Comparison of ENCODE assay signal across 34 cellular contexts in the genomic region with DNA sequence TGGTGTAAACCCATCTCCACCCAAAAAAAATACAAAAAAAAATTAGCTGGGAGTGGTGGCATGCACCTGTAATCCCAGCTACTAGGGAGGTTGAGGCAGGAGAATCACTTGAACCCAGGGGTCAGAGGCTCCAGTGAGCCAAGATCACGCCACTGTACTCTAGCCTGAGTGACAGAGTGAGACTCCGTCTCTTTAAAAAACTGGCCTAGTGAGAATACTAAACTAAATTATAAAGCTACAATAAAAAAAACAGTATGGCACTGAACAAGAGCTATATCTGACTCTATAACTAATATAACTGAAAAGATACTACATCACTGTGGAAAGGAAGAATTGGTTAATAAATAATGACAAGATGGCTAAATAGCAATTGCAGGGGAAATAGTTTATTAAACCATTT.
"Had no signal": no experiment of that assay in that cellular context is flagged by ENCODE, and none has a peak within 500 bp of the region (broad histone marks: within the 10 kb centered on the region; RNA-seq: fewer than 3 reads in every experiment).

No MANE protein-coding gene starts in this region.

- H3K36me3 ChIP-seq: ascending aorta, breast epithelium, Peyer's patch had no signal

- H3K27ac ChIP-seq: ascending aorta, breast epithelium, Peyer's patch, RWPE1, VCaP had no signal

- H3K4me3 ChIP-seq: ascending aorta, breast epithelium, Peyer's patch had no signal

- H3K27me3 ChIP-seq: ascending aorta, breast epithelium, Peyer's patch had no signal

- DNase-seq: activated B cell treated with CpG ODN at 0.5 μM for 24 hours; activated CD4-positive, alpha-beta memory T cell treated with anti-CD3 and anti-CD28 coated beads, Interleukin-2, amount 10 ng/mL, durations not matched to agents 7 days and 5 days; activated CD4-positive, alpha-beta T cell treated with anti-CD3 and anti-CD28 coated beads for 4 hours; activated CD4-positive, alpha-beta T cell treated with anti-CD3 and anti-CD28 coated beads, Interleukin-2, amount 50 U/mL, for 1 hour; activated CD4-positive, CD25-positive, alpha-beta regulatory T cell treated with anti-CD3 and anti-CD28 coated beads, Interleukin-2, amount 50 U/mL, for 72 hours; activated effector memory CD4-positive, alpha-beta T cell treated with anti-CD3 and anti-CD28 coated beads, Interleukin-2, amount 50 U/mL, for 16 hours; activated naive CD4-positive, alpha-beta T cell; activated naive CD8-positive, alpha-beta T cell treated with anti-CD3 and anti-CD28 coated beads, Interleukin-2, amount 10 ng/mL, durations not matched to agents 7 days and 5 days; activated T-cell treated with anti-CD3 and anti-CD28 coated beads, Interleukin-2, amount 50 U/mL, for 1 hour; activated T-cell treated with anti-CD3 and anti-CD28 coated beads, Interleukin-2, amount 50 U/mL, for 72 hours; amygdala; NCI-H1092 treated with DMSO at 0.1 percent for 48 hours; NCI-H1417; NCI-H146; NCI-H187; NCI-H2029 treated with DMSO at 0.1 percent for 48 hours; NCI-H2107; NCI-H2171; NCI-H510A; NCI-H526; NCI-H748 treated with DMSO at 0.1 percent for 48 hours; NK-92 treated with Interleukin-12 subunit alpha and Interleukin-12 subunit beta, amount 100 ng/mL, for 24 hours; PC-3; Peyer's patch; Right ventricle myocardium superior; SW 1271; T-helper 1 cell; T-helper 2 cell; T-helper 9 cell had no signal

- ATAC-seq: activated T-cell treated with anti-CD3 and anti-CD28 coated beads, Interleukin-2, amount 50 U/mL, for 72 hours; activated T-helper 17 cell treated with anti-CD3 and anti-CD28 coated beads, Interleukin-2, amount 50 U/mL, for 72 hours; PC-3 had no signal

- H3K9me3 ChIP-seq: breast epithelium, Peyer's patch had no signal

- H3K4me1 ChIP-seq: Peyer's patch had no signal
